In the genomic region with DNA sequence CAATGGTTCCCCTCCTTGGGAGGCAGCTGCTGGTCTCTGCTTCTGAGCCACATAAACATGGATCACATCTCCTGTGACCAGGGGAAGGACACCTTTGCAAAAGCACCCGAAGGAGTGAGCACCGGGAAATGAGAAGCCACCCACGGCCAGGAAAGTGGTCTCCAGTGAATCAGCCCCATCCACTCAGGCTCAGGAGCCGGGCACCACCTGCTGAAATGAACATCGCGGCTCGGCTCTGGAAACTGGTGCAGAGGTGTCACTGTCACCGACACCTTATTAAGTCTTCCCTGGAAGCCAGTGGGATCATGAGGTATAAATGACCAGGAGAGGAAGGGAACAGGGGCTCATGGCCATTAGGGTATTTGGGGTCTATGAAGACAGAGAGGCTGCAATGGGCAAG, we compare ENCODE assay signal across 28 cellular contexts.
"Had no signal": no experiment of that assay in that cellular context is flagged by ENCODE, and none has a peak within 500 bp of the region (broad histone marks: within the 10 kb centered on the region; RNA-seq: fewer than 3 reads in every experiment).

No MANE protein-coding gene starts in this region.

- H3K27ac Mint-ChIP-seq: activated CD4-positive, alpha-beta memory T cell treated with anti-CD3 and anti-CD28 coated beads for 36 hours; activated CD4-positive, alpha-beta T cell treated with anti-CD3 and anti-CD28 coated beads for 36 hours; activated CD4-positive, alpha-beta T cell treated with anti-CD3 and anti-CD28 coated beads, Interleukin-2, amount 10 ng/mL, durations not matched to agents 24 days and 14 days; activated CD8-positive, alpha-beta memory T cell treated with anti-CD3 and anti-CD28 coated beads, Interleukin-2, amount 10 ng/mL, durations not matched to agents 7 days and 5 days; activated CD8-positive, alpha-beta T cell treated with anti-CD3 and anti-CD28 coated beads, Interleukin-2, amount 10 ng/mL, durations not matched to agents 7 days and 5 days; activated naive CD4-positive, alpha-beta T cell treated with anti-CD3 and anti-CD28 coated beads for 36 hours; activated naive CD4-positive, alpha-beta T cell treated with anti-CD3 and anti-CD28 coated beads, Interleukin-2, amount 50 U/mL, for 24 hours; activated naive CD8-positive, alpha-beta T cell treated with anti-CD3 and anti-CD28 coated beads for 36 hours; activated naive CD8-positive, alpha-beta T cell treated with anti-CD3 and anti-CD28 coated beads, Interleukin-2, amount 50 U/mL, for 24 hours; activated T-helper 1 cell treated with anti-CD3 and anti-CD28 coated beads, Interleukin-12 subunit alpha, Interleukin-12 subunit beta, Interleukin-2, Interleukin-4 antibody, amounts not matched to agents 30 ng/mL and 10 ng/mL and 1 ng/mL, durations not matched to agents 14 hours and 24 hours and 36 hours; activated T-helper 2 cell treated with anti-CD3 and anti-CD28 coated beads, Interferon-gamma antibody, Interleukin-2, Interleukin-4, amounts not matched to agents 10 μg/mL and 5 μg/mL and 100 μg/mL, durations not matched to agents 14 hours and 24 hours and 36 hours; effector memory CD8-positive, alpha-beta T cell had no signal

- H3K4me3 Mint-ChIP-seq: activated CD4-positive, alpha-beta memory T cell treated with anti-CD3 and anti-CD28 coated beads for 36 hours; activated CD4-positive, alpha-beta T cell treated with anti-CD3 and anti-CD28 coated beads for 36 hours; activated CD4-positive, alpha-beta T cell treated with anti-CD3 and anti-CD28 coated beads, Interleukin-2, amount 10 ng/mL, durations not matched to agents 24 days and 14 days; activated CD8-positive, alpha-beta memory T cell treated with anti-CD3 and anti-CD28 coated beads, Interleukin-2, amount 10 ng/mL, durations not matched to agents 7 days and 5 days; activated CD8-positive, alpha-beta T cell treated with anti-CD3 and anti-CD28 coated beads, Interleukin-2, amount 10 ng/mL, durations not matched to agents 7 days and 5 days; activated naive CD4-positive, alpha-beta T cell treated with anti-CD3 and anti-CD28 coated beads for 36 hours; activated naive CD4-positive, alpha-beta T cell treated with anti-CD3 and anti-CD28 coated beads, Interleukin-2, amount 50 U/mL, for 24 hours; activated naive CD8-positive, alpha-beta T cell treated with anti-CD3 and anti-CD28 coated beads for 36 hours; activated naive CD8-positive, alpha-beta T cell treated with anti-CD3 and anti-CD28 coated beads, Interleukin-2, amount 50 U/mL, for 24 hours; activated T-helper 1 cell treated with anti-CD3 and anti-CD28 coated beads, Interleukin-12 subunit alpha, Interleukin-12 subunit beta, Interleukin-2, Interleukin-4 antibody, amounts not matched to agents 30 ng/mL and 10 ng/mL and 1 ng/mL, durations not matched to agents 14 hours and 24 hours and 36 hours; effector memory CD8-positive, alpha-beta T cell had no signal

- H3K9me3 Mint-ChIP-seq: activated CD4-positive, alpha-beta memory T cell treated with anti-CD3 and anti-CD28 coated beads for 36 hours; activated CD4-positive, alpha-beta T cell treated with anti-CD3 and anti-CD28 coated beads, Interleukin-2, amount 10 ng/mL, durations not matched to agents 24 days and 14 days; activated naive CD4-positive, alpha-beta T cell treated with anti-CD3 and anti-CD28 coated beads for 36 hours; activated naive CD4-positive, alpha-beta T cell treated with anti-CD3 and anti-CD28 coated beads, Interleukin-2, amount 50 U/mL, for 24 hours; activated naive CD8-positive, alpha-beta T cell treated with anti-CD3 and anti-CD28 coated beads for 36 hours; activated naive CD8-positive, alpha-beta T cell treated with anti-CD3 and anti-CD28 coated beads, Interleukin-2, amount 50 U/mL, for 24 hours; activated T-helper 1 cell treated with anti-CD3 and anti-CD28 coated beads, Interleukin-12 subunit alpha, Interleukin-12 subunit beta, Interleukin-2, Interleukin-4 antibody, amounts not matched to agents 30 ng/mL and 10 ng/mL and 1 ng/mL, durations not matched to agents 14 hours and 24 hours and 36 hours; activated T-helper 2 cell treated with anti-CD3 and anti-CD28 coated beads, Interferon-gamma antibody, Interleukin-2, Interleukin-4, amounts not matched to agents 10 μg/mL and 5 μg/mL and 100 μg/mL, durations not matched to agents 14 hours and 24 hours and 36 hours; effector memory CD8-positive, alpha-beta T cell had no signal

- H3K36me3 Mint-ChIP-seq: activated CD4-positive, alpha-beta memory T cell treated with anti-CD3 and anti-CD28 coated beads for 36 hours; activated CD8-positive, alpha-beta memory T cell treated with anti-CD3 and anti-CD28 coated beads, Interleukin-2, amount 10 ng/mL, durations not matched to agents 7 days and 5 days; activated naive CD4-positive, alpha-beta T cell treated with anti-CD3 and anti-CD28 coated beads, Interleukin-2, amount 50 U/mL, for 24 hours; activated naive CD8-positive, alpha-beta T cell treated with anti-CD3 and anti-CD28 coated beads for 36 hours had no signal

- H3K27me3 Mint-ChIP-seq: activated CD8-positive, alpha-beta memory T cell treated with anti-CD3 and anti-CD28 coated beads, Interleukin-2, amount 10 ng/mL, durations not matched to agents 7 days and 5 days; activated naive CD8-positive, alpha-beta T cell treated with anti-CD3 and anti-CD28 coated beads for 36 hours had no signal

- H3K4me1 Mint-ChIP-seq: activated CD4-positive, alpha-beta T cell treated with anti-CD3 and anti-CD28 coated beads for 36 hours; activated CD4-positive, alpha-beta T cell treated with anti-CD3 and anti-CD28 coated beads, Interleukin-2, amount 10 ng/mL, durations not matched to agents 24 days and 14 days; activated CD8-positive, alpha-beta memory T cell treated with anti-CD3 and anti-CD28 coated beads, Interleukin-2, amount 10 ng/mL, durations not matched to agents 7 days and 5 days; activated naive CD4-positive, alpha-beta T cell treated with anti-CD3 and anti-CD28 coated beads, Interleukin-2, amount 50 U/mL, for 24 hours; activated naive CD8-positive, alpha-beta T cell treated with anti-CD3 and anti-CD28 coated beads for 36 hours; activated naive CD8-positive, alpha-beta T cell treated with anti-CD3 and anti-CD28 coated beads, Interleukin-2, amount 50 U/mL, for 24 hours had no signal

- ATAC-seq: activated CD4-positive, alpha-beta T cell treated with anti-CD3 and anti-CD28 coated beads for 36 hours; activated CD8-positive, alpha-beta memory T cell treated with anti-CD3 and anti-CD28 coated beads, Interleukin-2, amount 10 ng/mL, durations not matched to agents 7 days and 5 days; activated CD8-positive, alpha-beta T cell treated with anti-CD3 and anti-CD28 coated beads, Interleukin-2, amount 10 ng/mL, durations not matched to agents 7 days and 5 days; activated naive CD8-positive, alpha-beta T cell treated with anti-CD3 and anti-CD28 coated beads, Interleukin-2, amount 50 U/mL, for 24 hours; effector memory CD8-positive, alpha-beta T cell; foreskin keratinocyte; gastrocnemius medialis had no signal

- DNase-seq: activated CD4-positive, alpha-beta memory T cell treated with anti-CD3 and anti-CD28 coated beads for 36 hours; activated CD4-positive, alpha-beta T cell treated with anti-CD3 and anti-CD28 coated beads for 36 hours; activated CD4-positive, alpha-beta T cell treated with anti-CD3 and anti-CD28 coated beads, Interleukin-2, amount 10 ng/mL, durations not matched to agents 24 days and 14 days; activated CD4-positive, CD25-positive, alpha-beta regulatory T cell; activated CD4-positive, CD25-positive, alpha-beta regulatory T cell treated with anti-CD3 and anti-CD28 coated beads, Interleukin-2, amount 50 U/mL, for 72 hours; activated CD8-positive, alpha-beta memory T cell treated with anti-CD3 and anti-CD28 coated beads, Interleukin-2, amount 10 ng/mL, durations not matched to agents 7 days and 5 days; activated CD8-positive, alpha-beta memory T cell treated with anti-CD3 and anti-CD28 coated beads, Interleukin-2, amount 50 U/mL, for 4 hours; activated CD8-positive, alpha-beta T cell treated with anti-CD3 and anti-CD28 coated beads, Interleukin-2, amount 10 ng/mL, durations not matched to agents 7 days and 5 days; activated effector memory CD4-positive, alpha-beta T cell treated with anti-CD3 and anti-CD28 coated beads, Interleukin-2, amount 50 U/mL, for 16 hours; activated naive CD4-positive, alpha-beta T cell treated with anti-CD3 and anti-CD28 coated beads for 36 hours; activated naive CD8-positive, alpha-beta T cell treated with anti-CD3 and anti-CD28 coated beads for 36 hours; activated naive CD8-positive, alpha-beta T cell treated with anti-CD3 and anti-CD28 coated beads, Interleukin-2, amount 50 U/mL, for 24 hours; activated T-cell treated with anti-CD3 and anti-CD28 coated beads, Interleukin-2, amount 50 U/mL, for 1 hour; activated T-cell treated with anti-CD3 and anti-CD28 coated beads, Interleukin-2, amount 50 U/mL, for 48 hours; adrenal gland; brain microvascular endothelial cell; caudate nucleus; cortex of kidney; dermis blood vessel endothelial cell; effector CD4-positive, alpha-beta T cell; effector memory CD8-positive, alpha-beta T cell; erythroblast; foreskin keratinocyte; gastrocnemius medialis; T-helper 2 cell had no signal
